In the genomic region with DNA sequence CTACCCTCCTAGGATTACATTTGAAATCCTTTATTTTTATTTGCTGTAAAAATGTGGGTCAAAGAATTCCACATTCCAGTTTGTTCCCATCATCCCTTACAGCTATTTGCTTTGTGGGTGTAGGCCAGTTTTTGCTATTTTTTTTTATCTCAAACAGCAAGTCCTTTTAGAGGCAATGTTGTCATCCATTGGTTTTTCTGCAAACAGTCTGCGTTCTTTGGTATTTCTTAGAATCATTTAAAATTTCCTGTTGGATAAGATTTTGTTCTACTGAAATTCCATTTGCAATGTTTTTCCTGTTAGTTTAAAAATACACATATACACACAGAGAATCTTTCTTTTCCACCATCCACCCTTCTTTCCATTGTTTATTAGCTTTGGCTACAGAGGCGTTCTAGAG, we compare ENCODE assay signal across 16 cellular contexts. TPM values are rescaled to one million over a fixed set of nuclear protein-coding genes. Genes with fewer than 3 reads are reported as not detected.
DNase-seq lines count a peak whose midpoint lies in the region; ATAC-seq and TF ChIP-seq lines count a peak whose summit lies in the region.
"Had no signal": no experiment of that assay in that cellular context is flagged by ENCODE, and none has a peak within 500 bp of the region (broad histone marks: within the 10 kb centered on the region; RNA-seq: fewer than 3 reads in every experiment).

No MANE protein-coding gene starts in this region.

- no peaks in the 10 kb centered on the region for H3K79me2 ChIP-seq in PC-9 (ENCODE audit: low read depth)

- intact Hi-C loops in PC-9 (cut with micrococcal nuclease; ENCODE audit: unreplicated experiment), result loop anchor here (1.0 to 2.0 kb wide), 2 partner anchors 10 to 52 kb away; no protein-coding TSS in a partner anchor
- intact Hi-C loops in prostate gland (cut with DNase I), result loop anchor here (5.0 kb wide), 2 partner anchors 52 to 168 kb away; a partner anchor contains a TSS
- intact Hi-C loops in thyroid gland (cut with DNase I), result no loop called here

- H3K4me2 ChIP-seq in PC-9, result peak overlapping the region; percentile 62

- no peak for TF ChIP-seq POLR2A in prostate gland (IDR thresholded peaks at IDR 0.05)
- TF ChIP-seq POLR2A in thyroid gland (IDR thresholded peaks at IDR 0.05), result no peak

- H3K27me3 ChIP-seq in PC-9 (ENCODE audit: insufficient read depth, low read depth), result no peaks in the 10 kb centered on the region
- H3K27me3 ChIP-seq in prostate gland (replicated peaks; ENCODE audit: insufficient read depth), result no peaks in the 10 kb centered on the region
- no peaks in the 10 kb centered on the region for H3K27me3 ChIP-seq in thyroid gland

- no TSS peak for BruUV-seq in PC-9 (replicated peaks; lab: Mats Ljungman, UMichigan)

- peaks cover 14% of the 10 kb centered on the region for H3F3A ChIP-seq in PC-9 (ENCODE audit: insufficient read depth, low read depth)

- H3K4me1 ChIP-seq in PC-9 (replicated peaks; ENCODE audit: insufficient read depth) (peaks cover 38% of the 10 kb centered on the region), prostate gland (replicated peaks) (peaks cover 3% of the 10 kb centered on the region), thyroid gland (no peaks in the 10 kb centered on the region)

- no peaks in the 10 kb centered on the region for H3K36me3 ChIP-seq in PC-9 (ENCODE audit: low read depth)
- H3K36me3 ChIP-seq in prostate gland, result no peaks in the 10 kb centered on the region
- no peaks in the 10 kb centered on the region for H3K36me3 ChIP-seq in thyroid gland

- TF ChIP-seq CTCF in PC-9 (conservative IDR thresholded peaks at IDR 0.05) (no peak), fibroblast of mammary gland (conservative IDR thresholded peaks at IDR 0.05; ENCODE audit: control insufficient read depth, insufficient read depth, low read depth, low read length) (no peak), prostate gland (IDR thresholded peaks at IDR 0.05) (no peak), thyroid gland (IDR thresholded peaks at IDR 0.05) (no peak)

- 10% methylated on average over 2 of the region's 2 CpGs for WGBS in prostate gland
- WGBS in thyroid gland, 2 donors, result 74% methylated on average over 2 of the region's 2 CpGs

- no peaks in the 10 kb centered on the region for H4K20me1 ChIP-seq in PC-9 (ENCODE audit: insufficient read depth)

- ATAC-seq in GM19328 (IDR thresholded peaks at IDR 0.05; ENCODE audit: unreplicated experiment), result no peak
- ATAC-seq: T-helper 17 cell had no signal

- H2AFZ ChIP-seq in PC-9, result no peak overlapping the region

- DNase-seq in AG08396 (ENCODE audit: low spot score), result peak; percentile 39
- DNase-seq in PC-9, result peak in 1 of 2 experiments; percentile 86
- peak; percentile 52 for DNase-seq in fibroblast of mammary gland (ENCODE audit: low read depth)
- DNase-seq in prostate gland (ENCODE audit: low spot score), result no peak
- DNase-seq in activated CD4-positive, alpha-beta T cell treated with anti-CD3 and anti-CD28 coated beads for 1 hour, result no peak
- no peak for DNase-seq in OCI-M2 (lab: John Stamatoyannopoulos, UW; ENCODE audit: unreplicated experiment)
- no peak for DNase-seq in thyroid gland
- DNase-seq: activated CD4-positive, alpha-beta T cell treated with anti-CD3 and anti-CD28 coated beads, Interleukin-2, amount 10 ng/mL, durations not matched to agents 7 days and 5 days; AML-193; DMS53; endodermal cell; hypothalamus; NCI-H1105; NCI-H446; T-helper 17 cell had no signal

- no peaks in the 10 kb centered on the region; the same call in 1 of the 2 replicates for H3K9me2 ChIP-seq in PC-9 (ENCODE audit: insufficient read depth)

- H3K9me3 ChIP-seq in PC-9 (ENCODE audit: insufficient read depth, low read depth), result no peaks in the 10 kb centered on the region
- H3K9me3 ChIP-seq in prostate gland, result no peaks in the 10 kb centered on the region
- no peaks in the 10 kb centered on the region for H3K9me3 ChIP-seq in thyroid gland

- CTCF ChIA-PET in PC-9 (lab: Charles Lee), result interaction anchor here (0.6 kb wide), 3 partner anchors 11 to 890 kb away, joined by 3 to 6 read pairs (median 3); no protein-coding TSS in a partner anchor

- POLR2A ChIA-PET in PC-9 (lab: Charles Lee; ENCODE audit: unreplicated experiment), result interaction anchor here (0.7 to 1.5 kb wide), 2 partner anchors 11 to 53 kb away, joined by 12 to 16 read pairs; a partner anchor contains a TSS

- H3K4me3 ChIP-seq in PC-9, result 0 out of 2 replicates have a peak overlapping the region, but pooled peaks have one; percentile 19
- no peak overlapping the region for H3K4me3 ChIP-seq in fibroblast of mammary gland (ENCODE audit: control insufficient read depth, low read depth, low read length)
- H3K4me3 ChIP-seq in prostate gland, result no peak overlapping the region
- no peak overlapping the region for H3K4me3 ChIP-seq in thyroid gland (replicated peaks in 1 of 3)

- peak overlapping the region; percentile 79 for H3K27ac ChIP-seq in PC-9
- peak overlapping the region; percentile 24 to 41 for H3K27ac ChIP-seq in prostate gland
- H3K27ac ChIP-seq in thyroid gland, result no peak overlapping the region

RNA-seq across cellular contexts. Expression of a gene that starts 53.3 kb away (rescaled TPM):
- total RNA-seq in PC-9 (2021) (34.7 and 40.0 TPM in 2 replicates), prostate gland (10 to 100 TPM; 25.3 to 37.1 TPM), thyroid gland (10 to 100 TPM; 20.1 to 42.2 (median 27.0) TPM)

Comparison
In these comparisons a context has a peak if more than half of its experiments do, and no peak if none do; other contexts are left out.
1. DNase-seq: peak in AG08396 (single experiment) and fibroblast of mammary gland (single experiment); none in prostate gland (single experiment), activated CD4-positive, alpha-beta T cell treated with anti-CD3 and anti-CD28 coated beads for 1 hour (single experiment), OCI-M2 (single experiment) and thyroid gland (0 of 2).
2. H3K27ac ChIP-seq: peak in PC-9 (single experiment) and prostate gland (2 of 2); none in thyroid gland (0 of 3).